Comparison of ENCODE assay signal across 20 cellular contexts in the genomic region with DNA sequence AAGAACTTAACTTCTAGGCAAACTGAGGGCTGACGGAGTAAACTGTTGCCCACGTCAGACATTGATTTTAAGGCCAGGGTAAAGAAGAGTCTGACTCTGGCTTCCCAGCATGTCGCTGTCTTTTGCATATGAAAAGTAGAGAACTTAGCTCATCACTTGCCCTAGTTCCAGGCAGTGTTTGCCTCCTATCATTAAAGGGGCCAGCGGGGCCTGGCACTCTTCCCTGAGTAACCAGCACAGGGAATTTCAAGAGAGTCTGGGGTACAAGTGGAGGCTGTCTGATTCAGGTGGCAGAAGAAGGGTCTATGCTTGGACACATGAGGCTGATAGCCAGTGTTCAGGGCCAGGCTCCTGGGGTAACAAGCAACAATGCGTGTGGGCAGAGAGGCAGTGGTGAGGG. TPM values are rescaled to one million over a fixed set of nuclear protein-coding genes. Genes with fewer than 3 reads are reported as not detected.
DNase-seq lines count a peak whose midpoint lies in the region; ATAC-seq and TF ChIP-seq lines count a peak whose summit lies in the region.
"Had no signal": no experiment of that assay in that cellular context is flagged by ENCODE, and none has a peak within 500 bp of the region (broad histone marks: within the 10 kb centered on the region; RNA-seq: fewer than 3 reads in every experiment).

No MANE protein-coding gene starts in this region.

- DNase-seq in endothelial cell (ENCODE audit: low spot score) = no peak
- DNase-seq in mesendoderm = peak; percentile 31
- DNase-seq in stomach = no peak
- no peak for DNase-seq in RWPE1 (ENCODE audit: low spot score)
- DNase-seq in NCI-H1694 (lab: John Stamatoyannopoulos, UW) = no peak
- DNase-seq: activated CD8-positive, alpha-beta memory T cell treated with anti-CD3 and anti-CD28 coated beads, Interleukin-2, amount 50 U/mL, for 48 hours; activated effector memory CD4-positive, alpha-beta T cell treated with Interleukin-2 at 50 U/mL for 16 hours; CD4-positive, alpha-beta T cell; DMS153; Karpas-422; mammary epithelial cell; naive thymus-derived CD8-positive, alpha-beta T cell; NCI-H1105; NCI-H2081 treated with DMSO at 0.1 percent for 48 hours; stimulated activated CD4-positive, alpha-beta T cell treated with anti-CD3 and anti-CD28 coated beads, Interleukin-12 subunit alpha, Interleukin-12 subunit beta, amount 100 ng/mL, for 4 hours; stimulated activated CD8-positive, alpha-beta memory T cell treated with anti-CD3 and anti-CD28 coated beads, Interleukin-4, amount 100 ng/mL, for 48 hours had no signal

- CTCF ChIA-PET in RWPE1 (lab: Yijun Ruan, JAX) = interaction anchor here (1.3 kb wide), 1 partner anchor 118 kb away, joined by 4 read pairs; no protein-coding TSS in a partner anchor

- H2AK5ac ChIP-seq in mesendoderm (ENCODE audit: low read length) = no peak overlapping the region

- ATAC-seq in HG03520 (IDR thresholded peaks at IDR 0.05; ENCODE audit: unreplicated experiment) (no peak), HG03378 (IDR thresholded peaks at IDR 0.05; ENCODE audit: unreplicated experiment) (no peak)
- ATAC-seq: naive thymus-derived CD8-positive, alpha-beta T cell had no signal

- peak overlapping the region; percentile 9 for H3K27ac Mint-ChIP-seq in endothelial cell (ENCODE audit: unreplicated experiment)
- H3K27ac Mint-ChIP-seq: CD4-positive, alpha-beta T cell; T-helper 1 cell treated with Interleukin-12 subunit alpha and Interleukin-12 subunit beta and Interleukin-4 antibody, amounts not matched to agents 30 μg/mL and 1 μg/mL, for 36 hours had no signal

- TF ChIP-seq POLR2A in stomach (IDR thresholded peaks at IDR 0.05) = no peak

- no peak overlapping the region for H2BK120ac ChIP-seq in mesendoderm (ENCODE audit: low read depth, low read length)

- H3K4me2 ChIP-seq in mesendoderm (ENCODE audit: low read length) = no peak overlapping the region

- no peaks in the 10 kb centered on the region for H3K79me2 ChIP-seq in mesendoderm (ENCODE audit: control insufficient read depth, insufficient read depth, low read length)

- peak overlapping the region; percentile 1 for H3K18ac ChIP-seq in mesendoderm (ENCODE audit: low read length)

- TF ChIP-seq CTCF in endothelial cell (IDR thresholded peaks at IDR 0.05; ENCODE audit: unreplicated experiment) (no peak), stomach (IDR thresholded peaks at IDR 0.05) (no peak), RWPE1 (conservative IDR thresholded peaks at IDR 0.05; ENCODE audit: low read depth) (no peak)

- no peak overlapping the region for H4K8ac ChIP-seq in mesendoderm (ENCODE audit: low read depth, low read length)

- WGBS in mesendoderm (ENCODE audit: extremely low coverage, insufficient coverage, low lambda C conversion rate) = no CpG with 5 or more reads among the region's 5 CpGs
- 71 to 85% (median 84%) methylated on average over 5 of the region's 5 CpGs for WGBS in stomach, 5 donors

- no peak for TF ChIP-seq EP300 in stomach (IDR thresholded peaks at IDR 0.05)

- H3K4me3 ChIP-seq in HUES48 (ENCODE audit: low read depth, low read length) = peak overlapping the region; percentile 31
- H3K4me3 ChIP-seq in mesendoderm (ENCODE audit: low read length) = no peak overlapping the region
- H3K4me3 ChIP-seq in stomach = no peak overlapping the region

- POLR2A ChIA-PET in RWPE1 (lab: Yijun Ruan, JAX; ENCODE audit: low non-redundant PET) = no interaction called here

- no peaks in the 10 kb centered on the region for H3K36me3 ChIP-seq in HUES48 (ENCODE audit: control insufficient read depth, insufficient read depth, low read length)
- H3K36me3 ChIP-seq in mesendoderm (ENCODE audit: control insufficient read depth, insufficient read depth, low read length) = no peaks in the 10 kb centered on the region
- H3K36me3 ChIP-seq in stomach = no peaks in the 10 kb centered on the region

- H3K27me3 ChIP-seq in HUES48 (ENCODE audit: control insufficient read depth, insufficient read depth, low read length) (peaks cover 11% of the 10 kb centered on the region), mesendoderm (ENCODE audit: insufficient read depth, low read length, poor library complexity) (no peaks in the 10 kb centered on the region), stomach (peaks cover 0 to 47% (median 12%) of the 10 kb centered on the region in 3 donors)

- peaks cover 16% of the 10 kb centered on the region for H3K27me3 Mint-ChIP-seq in endothelial cell (ENCODE audit: unreplicated experiment)

- H3K56ac ChIP-seq in mesendoderm (ENCODE audit: low read length) = peak overlapping the region; percentile 54

- intact Hi-C loops in stomach (cut with DNase I; ENCODE audit: low total_unique reads) = no loop called here

- peaks cover 9% of the 10 kb centered on the region for H3K36me3 Mint-ChIP-seq in endothelial cell (ENCODE audit: low read depth, unreplicated experiment)

- H3K4me1 ChIP-seq in HUES48 (ENCODE audit: control insufficient read depth, insufficient read depth, low read length) = peaks cover 35% of the 10 kb centered on the region
- peaks cover 11% of the 10 kb centered on the region for H3K4me1 ChIP-seq in mesendoderm (ENCODE audit: control insufficient read depth, low read depth, low read length)
- peaks cover 4 to 55% (median 26%) of the 10 kb centered on the region in 4 donors for H3K4me1 ChIP-seq in stomach

- H2BK5ac ChIP-seq in mesendoderm (ENCODE audit: low read length) = no peak overlapping the region

- H3K9me3 ChIP-seq in HUES48 (ENCODE audit: control insufficient read depth, insufficient read depth, low read length) = no peaks in the 10 kb centered on the region
- H3K9me3 ChIP-seq in stomach = no peaks in the 10 kb centered on the region

- H3K9ac ChIP-seq in HUES48 (ENCODE audit: low read depth, low read length) = no peak overlapping the region
- H3K9ac ChIP-seq in mesendoderm (ENCODE audit: low read length) = peak overlapping the region; percentile 2

- H3K9me3 Mint-ChIP-seq in endothelial cell (ENCODE audit: unreplicated experiment) = no peaks in the 10 kb centered on the region
- H3K9me3 Mint-ChIP-seq: CD4-positive, alpha-beta T cell; T-helper 1 cell treated with Interleukin-12 subunit alpha and Interleukin-12 subunit beta and Interleukin-4 antibody, amounts not matched to agents 30 μg/mL and 1 μg/mL, for 36 hours had no signal

- H4K5ac ChIP-seq in mesendoderm (ENCODE audit: low read length) = no peak overlapping the region

- no peaks in the 10 kb centered on the region for H3K79me1 ChIP-seq in mesendoderm (ENCODE audit: low read length)

- no peak overlapping the region for H3K4ac ChIP-seq in mesendoderm (ENCODE audit: low read depth, low read length)

- H3K4me1 Mint-ChIP-seq in endothelial cell (ENCODE audit: unreplicated experiment) = peaks cover 39% of the 10 kb centered on the region

- no peak overlapping the region for H3K23ac ChIP-seq in mesendoderm (ENCODE audit: low read length)

- H3K27ac ChIP-seq in HUES48 (ENCODE audit: low read depth, low read length) (peak overlapping the region; percentile 84), mesendoderm (ENCODE audit: low read depth, low read length) (peak overlapping the region; percentile 8), stomach (peak overlapping the region in 3 of 5 donors; percentile 17 to 38 (median 31)), RWPE1 (no peak overlapping the region)

- no peak overlapping the region for H2BK15ac ChIP-seq in mesendoderm (replicated peaks; ENCODE audit: low read depth)

- H3K4me3 Mint-ChIP-seq in endothelial cell (ENCODE audit: unreplicated experiment) = no peak overlapping the region
- H3K4me3 Mint-ChIP-seq: CD4-positive, alpha-beta T cell; naive thymus-derived CD8-positive, alpha-beta T cell; T-helper 1 cell treated with Interleukin-12 subunit alpha and Interleukin-12 subunit beta and Interleukin-4 antibody, amounts not matched to agents 30 μg/mL and 1 μg/mL, for 36 hours had no signal

RNA-seq across cellular contexts. Expression of a gene that starts 4.8 kb away (rescaled TPM):
- total RNA-seq in endothelial cell (ENCODE audit: unreplicated experiment) (41.0 TPM), stomach (10 to 100 TPM in 1 of 5 donors, 1 to 10 TPM in 4; 4.1 to 17.8 (median 6.2) TPM)
- 3.6 TPM for polyA plus RNA-seq in mesendoderm (2013, experiment 1 of 2)
- polyA plus RNA-seq in mesendoderm (2013, experiment 2 of 2) = 4.0 TPM
- polyA plus RNA-seq in stomach = 10 to 100 TPM in 1 of 3 donors, 1 to 10 TPM in 2; 1.8 to 11.5 (median 8.3) TPM
- total RNA-seq: CD4-positive, alpha-beta T cell had no signal
- polyA plus RNA-seq: naive thymus-derived CD8-positive, alpha-beta T cell had no signal

RNA-seq across cellular contexts. Expression of a gene that starts 36.9 kb away (rescaled TPM):
- 37.6 TPM for total RNA-seq in endothelial cell (ENCODE audit: unreplicated experiment)
- 3.9 TPM for polyA plus RNA-seq in mesendoderm (2013, experiment 1 of 2)
- polyA plus RNA-seq in mesendoderm (2013, experiment 2 of 2) = 3.9 TPM
- total RNA-seq in stomach = 10 to 100 TPM in 4 of 5 donors, 1 to 10 TPM in 1; 2.7 to 62.3 (median 22.0) TPM
- polyA plus RNA-seq in stomach = 10 to 100 TPM in 2 of 3 donors, 1 to 10 TPM in 1; 8.7 to 20.9 (median 10.5) TPM
